8 cellular contexts compared by ENCODE assay signal in the genomic region with DNA sequence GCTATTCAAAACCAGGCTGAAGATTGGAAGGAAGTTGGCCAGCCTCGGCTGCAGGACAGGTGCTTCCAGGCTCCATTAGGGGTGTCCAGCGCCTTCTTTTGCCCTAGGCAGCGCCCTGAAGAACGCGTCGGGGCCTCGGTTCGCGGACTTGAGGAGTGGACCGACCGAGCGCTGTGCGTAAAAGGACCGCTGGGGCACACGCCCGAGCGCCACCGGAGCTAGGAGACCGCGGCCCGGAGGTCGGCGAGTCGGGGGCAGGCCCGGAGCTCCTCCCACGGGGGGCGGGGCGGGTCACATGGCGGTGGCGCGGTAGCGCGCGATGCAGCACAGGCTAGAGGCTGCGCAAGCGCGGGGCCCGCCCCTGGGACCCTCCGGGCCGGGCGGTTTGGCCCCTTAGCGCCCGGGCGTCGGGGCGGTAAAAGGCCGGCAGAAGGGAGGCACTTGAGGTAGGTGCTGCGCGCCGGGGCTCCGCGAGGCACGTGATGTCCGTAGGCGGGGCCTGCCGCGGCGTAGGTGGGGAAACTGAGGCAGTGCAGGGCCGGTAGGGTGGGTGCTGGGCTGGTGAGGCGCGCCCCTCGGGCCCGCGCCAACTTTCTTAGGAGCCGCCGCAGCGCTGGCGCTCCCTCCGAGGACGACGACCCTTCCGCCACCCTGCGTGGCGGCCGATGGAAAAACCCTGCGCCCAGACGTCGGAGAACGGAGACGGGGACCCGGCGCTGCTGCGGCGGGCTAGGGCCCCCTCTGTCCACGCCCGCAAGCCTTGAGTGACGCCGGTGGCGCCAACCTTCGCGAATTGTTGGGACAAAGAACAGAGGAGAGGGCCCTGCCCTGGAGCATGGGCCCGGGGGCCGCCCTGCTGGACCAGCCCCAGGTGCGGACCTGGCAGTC. TPM values are rescaled to one million over a fixed set of nuclear protein-coding genes. Genes with fewer than 3 reads are reported as not detected.
DNase-seq lines count a peak whose midpoint lies in the region; ATAC-seq, FAIRE-seq and TF ChIP-seq lines count a peak whose summit lies in the region.

A gene with protein sequence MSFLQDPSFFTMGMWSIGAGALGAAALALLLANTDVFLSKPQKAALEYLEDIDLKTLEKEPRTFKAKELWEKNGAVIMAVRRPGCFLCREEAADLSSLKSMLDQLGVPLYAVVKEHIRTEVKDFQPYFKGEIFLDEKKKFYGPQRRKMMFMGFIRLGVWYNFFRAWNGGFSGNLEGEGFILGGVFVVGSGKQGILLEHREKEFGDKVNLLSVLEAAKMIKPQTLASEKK (plus strand): TSS at position 354 of the 888 bp plus-strand sequence. CDS start 11,917 bp downstream, outside the sequence.

- H3F3A ChIP-seq in MM.1S (ENCODE audit: insufficient read depth, low read length) = 0 out of 2 replicates have a peak, but pooled peaks cover 3% of the 10 kb centered on the region

- in situ Hi-C loops in gastrocnemius medialis (cut with MboI; ENCODE audit: low sequenced_read_pairs in 4 of 4) = no loop called here

- TF ChIP-seq POLR2A in H54 (IDR thresholded peaks at IDR 0.05; ENCODE audit: low read depth, low read length) (no peak), gastrocnemius medialis (IDR thresholded peaks at IDR 0.05) (peak in 1 of 2 donors; percentile 64)

- no peaks in the 10 kb centered on the region for H4K20me1 ChIP-seq in MM.1S (ENCODE audit: insufficient read depth, low read length)

- DNase-seq in H54 (ENCODE audit: insufficient read length, low spot score) = peak; percentile 42
- DNase-seq in MM.1S = peak; percentile 78
- DNase-seq in T-helper 22 cell (ENCODE audit: low read depth) = peak; percentile 34
- peak; percentile 82 for DNase-seq in astrocyte of the hippocampus (ENCODE audit: low read depth, low spot score)
- peak; percentile 33 for DNase-seq in iPS DF 6.9 (ENCODE audit: low read depth, low spot score)
- peak; percentile 51 to 59 for DNase-seq in gastrocnemius medialis
- DNase-seq in RCC 7860 (ENCODE audit: low spot score) = no peak

- H3K4me1 ChIP-seq in MM.1S (ENCODE audit: low read length) = no peaks in the 10 kb centered on the region
- no peaks in the 10 kb centered on the region for H3K4me1 ChIP-seq in iPS DF 6.9 (ENCODE audit: control insufficient read depth, insufficient read depth, low read length)
- H3K4me1 ChIP-seq in gastrocnemius medialis = peaks cover 23 to 33% of the 10 kb centered on the region in 2 donors

- peak within 1 kb of the TSS; percentile 83 for H2AFZ ChIP-seq in MM.1S (ENCODE audit: low read length)

- no peaks in the 10 kb centered on the region for H3K79me2 ChIP-seq in MM.1S (ENCODE audit: low read length)

- WGBS in iPS DF 6.9 (ENCODE audit: insufficient coverage, insufficient read length) = no CpG with 5 or more reads among the region's 94 CpGs

- H3K27ac ChIP-seq in MM.1S (ENCODE audit: low read length) = no peak within 1 kb of the TSS
- H3K27ac ChIP-seq in iPS DF 6.9 (ENCODE audit: low read length) = no peak within 1 kb of the TSS
- peak within 1 kb of the TSS; percentile 84 to 91 (median 88) for H3K27ac ChIP-seq in gastrocnemius medialis

- TF ChIP-seq CTCF in MM.1S (IDR thresholded peaks at IDR 0.05; ENCODE audit: low read length) = no peak
- TF ChIP-seq CTCF in gastrocnemius medialis (IDR thresholded peaks at IDR 0.05 in 4 of 5, conservative IDR thresholded peaks at IDR 0.05 in 1 of 5) = peak in 2 of 5 experiments; percentile 7 to 24

- peak within 1 kb of the TSS; percentile 82 for H3K4me2 ChIP-seq in MM.1S (ENCODE audit: low read depth, low read length)

- FAIRE-seq in H54 (lab: Jason Lieb, UNC) (no peak), RCC 7860 (lab: Jason Lieb, UNC) (no peak)

- no peaks in the 10 kb centered on the region for H3K36me3 ChIP-seq in MM.1S (replicated peaks; ENCODE audit: insufficient read depth, low read length)
- H3K36me3 ChIP-seq in iPS DF 6.9 (ENCODE audit: control insufficient read depth, insufficient read depth, low read length) = no peaks in the 10 kb centered on the region
- H3K36me3 ChIP-seq in gastrocnemius medialis = no peaks in the 10 kb centered on the region

- H3K4me3 ChIP-seq in GM08714 (ENCODE audit: low read length) = peak within 1 kb of the TSS; percentile 75
- peak within 1 kb of the TSS; percentile 93 for H3K4me3 ChIP-seq in MM.1S (ENCODE audit: low read length)
- peak within 1 kb of the TSS; percentile 58; the same call in 1 of the 2 replicates for H3K4me3 ChIP-seq in iPS DF 6.9 (ENCODE audit: low read length)
- H3K4me3 ChIP-seq in gastrocnemius medialis = peak within 1 kb of the TSS; percentile 79 to 91 (median 87)

- peak; percentile 77 to 78 for ATAC-seq in gastrocnemius medialis

- H3K9me2 ChIP-seq in MM.1S (replicated peaks; ENCODE audit: insufficient read depth, low read length) = no peaks in the 10 kb centered on the region

- intact Hi-C loops in gastrocnemius medialis (cut with DNase I; ENCODE audit: low total_unique reads) = loop anchor here (5.0 kb wide), 1 partner anchor 44 kb away; a partner anchor contains a TSS

- H3K9me3 ChIP-seq in MM.1S (replicated peaks; ENCODE audit: insufficient read depth, low read length) = no peaks in the 10 kb centered on the region
- no peaks in the 10 kb centered on the region for H3K9me3 ChIP-seq in iPS DF 6.9 (ENCODE audit: control insufficient read depth, insufficient read depth, low read length)
- H3K9me3 ChIP-seq in gastrocnemius medialis = no peaks in the 10 kb centered on the region

- H3K9ac ChIP-seq in MM.1S (ENCODE audit: low read length) = peak within 1 kb of the TSS; percentile 59; the same call in 1 of the 2 replicates

- H3K27me3 ChIP-seq in MM.1S (replicated peaks; ENCODE audit: insufficient read depth, low read length) (no peaks in the 10 kb centered on the region), iPS DF 6.9 (ENCODE audit: control insufficient read depth, insufficient read depth, low read length) (no peaks in the 10 kb centered on the region), gastrocnemius medialis (no peaks in the 10 kb centered on the region)

RNA-seq across cellular contexts. Expression of the gene that starts here (rescaled TPM):
- total RNA-seq in gastrocnemius medialis = 10 to 100 TPM; 19.0 to 29.2 (median 22.5) TPM

Comparison
In these comparisons a context has a peak if more than half of its experiments do, and no peak if none do; other contexts are left out.
1. H3K27ac ChIP-seq: peak in gastrocnemius medialis (4 of 4); none in MM.1S (single experiment) and iPS DF 6.9 (single experiment).
2. Peak in every context shown above with its lines, with median percentiles within 50 percentile points of each other: H3K4me3 ChIP-seq.